In genomic region chr17:1629647-1630310, GRCh38 we compare ENCODE assay signal across 8 cellular contexts. TPM values are rescaled to one million over a fixed set of nuclear protein-coding genes. Genes with fewer than 3 reads are reported as not detected.
DNase-seq lines count a peak whose midpoint lies in the region; ATAC-seq, FAIRE-seq and TF ChIP-seq lines count a peak whose summit lies in the region.

No MANE protein-coding gene starts in this region.

- WGBS in HepG2 (ENCODE audit: low lambda C conversion rate), result 2% methylated on average over 20 of the region's 38 CpGs

- no peak for ATAC-seq in central memory CD8-positive, alpha-beta T cell (replicated peaks; ENCODE audit: extremely low read depth, poor library complexity, severe bottlenecking)
- ATAC-seq in HepG2, result peak; percentile 29

- intact Hi-C loops in HepG2 (cut with micrococcal nuclease; ENCODE audit: unreplicated experiment), result no loop called here

- peak overlapping the region; percentile 97 for H3K4me3 Mint-ChIP-seq in central memory CD8-positive, alpha-beta T cell

- peaks cover 0 to 2% of the 10 kb centered on the region in 2 experiments; a peak in 1 of 5 replicates for H3K36me3 ChIP-seq in HepG2 (replicated peaks in 1 of 2; ENCODE audit: control insufficient read depth in 1 of 2, insufficient read depth in 2 of 2, low read length in 2 of 2)

- BruUV-seq in HepG2 (replicated peaks; lab: Mats Ljungman, UMichigan), result no TSS peak

- H3K4me2 ChIP-seq in HepG2 (ENCODE audit: low read depth, low read length), result peak overlapping the region; percentile 99

- POLR2A ChIA-PET in HepG2 (lab: Yijun Ruan, JAX), result interaction anchor here (0.6 to 3.2 kb wide), 11 partner anchors 11 to 424 kb away, joined by 3 to 27 read pairs (median 3); partner anchors contain the start of genes INPP5K, MYO1C and RILP

- H3K9me3 Mint-ChIP-seq in central memory CD8-positive, alpha-beta T cell, result no peaks in the 10 kb centered on the region

- FAIRE-seq in D721Med (lab: Jason Lieb, UNC) (no peak), HepG2 (lab: Jason Lieb, UNC) (no peak)

- H3K36me3 Mint-ChIP-seq in central memory CD8-positive, alpha-beta T cell (ENCODE audit: insufficient read depth), result peaks cover 13% of the 10 kb centered on the region

- peak; percentile 85 for TF ChIP-seq RAD21 in HepG2 (CRISPR knock-in tag; IDR thresholded peaks at IDR 0.05)

- H3K27ac Mint-ChIP-seq in central memory CD8-positive, alpha-beta T cell (ENCODE audit: low read depth), result peak overlapping the region; percentile 96

- no peak overlapping the region for H2AFZ ChIP-seq in HepG2 (ENCODE audit: low read length)

- CTCF ChIA-PET in HepG2 (lab: Yijun Ruan, JAX; ENCODE audit: low intra/inter-chr PET ratio, low total read pairs), result interaction anchor here (1.7 to 3.6 kb wide), 2 partner anchors 55 to 59 kb away, joined by 4 to 55 read pairs; no protein-coding TSS in a partner anchor

- H3K4me1 ChIP-seq in HepG2 (ENCODE audit: insufficient read depth, low read length), result peaks cover 40% of the 10 kb centered on the region

- peak overlapping the region; percentile 59 to 93 (median 90) for H3K4me3 ChIP-seq in HepG2 (replicated peaks in 1 of 3; ENCODE audit: insufficient read depth in 1 of 3, low read depth in 2 of 3, low read length in 3 of 3)

- TF ChIP-seq CTCF in D721Med (IDR thresholded peaks at IDR 0.05; ENCODE audit: insufficient read depth, missing control alignments) (peak; percentile 50), HepG2 (CRISPR knock-in tag; IDR thresholded peaks at IDR 0.05) (peak; percentile 91)

- no peaks in the 10 kb centered on the region for H4K20me1 ChIP-seq in HepG2 (ENCODE audit: insufficient read depth, low read length)

- H3K27me3 Mint-ChIP-seq in central memory CD8-positive, alpha-beta T cell, result no peaks in the 10 kb centered on the region

- H3K79me2 ChIP-seq in HepG2 (ENCODE audit: insufficient read depth, low read length), result no peaks in the 10 kb centered on the region

- H3K4me1 Mint-ChIP-seq in central memory CD8-positive, alpha-beta T cell, result peaks cover 15% of the 10 kb centered on the region

- H3K27me3 ChIP-seq in HepG2 (ENCODE audit: control insufficient read depth in 1 of 2, insufficient read depth in 2 of 2, low read length in 2 of 2), result peaks cover 0 to 5% of the 10 kb centered on the region in 2 experiments; a peak in 1 of 5 replicates

- no peak for TF ChIP-seq POLR2A in HepG2 (IDR thresholded peaks at IDR 0.05; ENCODE audit: insufficient read depth in 1 of 2, low read depth in 2 of 2, low read length in 2 of 2)

- DNase-seq in D721Med (ENCODE audit: insufficient read length, low spot score) (no peak), Kasumi-1 (lab: John Stamatoyannopoulos, UW) (peak; percentile 24 to 41), HepG2 (ENCODE audit: low spot score) (no peak), foreskin melanocyte (no peak), NCI-H2081 treated with DMSO at 0.1 percent for 48 hours (lab: John Stamatoyannopoulos, UW) (no peak)
- DNase-seq in activated CD4-positive, CD25-positive, alpha-beta regulatory T cell (lab: John Stamatoyannopoulos, UW), result peak; percentile 41 to 70 (median 62)
- DNase-seq in central memory CD8-positive, alpha-beta T cell (ENCODE audit: low spot score in 2 of 2), result peak; percentile 63 to 65
- DNase-seq in stimulated activated CD4-positive, alpha-beta T cell treated with anti-CD3 and anti-CD28 coated beads, TNF-alpha, amount 100 ng/mL, for 4 hours (ENCODE audit: low read depth in 3 of 3), result peak; percentile 54 to 61 (median 57)

- in situ Hi-C loops in HepG2 (cut with HindIII; ENCODE audit: extremely low pct_ligation_motif_present, low pct_unique_long_range_greater_than_20kb), result loop anchor here (5.0 kb wide), 1 partner anchor 52 kb away; no protein-coding TSS in a partner anchor

- no peak overlapping the region for H3K27ac ChIP-seq in HepG2 (ENCODE audit: extremely low read length, insufficient read depth, low read length)

- H3K9me3 ChIP-seq in HepG2 (ENCODE audit: low read length), result no peaks in the 10 kb centered on the region

- H3K9ac ChIP-seq in HepG2 (ENCODE audit: insufficient read depth, low read depth, low read length), result peak overlapping the region; percentile 53; the same call in 1 of the 2 replicates

- TF ChIP-seq EP300 in HepG2 (IDR thresholded peaks at IDR 0.05; ENCODE audit: low read depth in 2 of 2, low read length in 2 of 2) (no peak), HepG2 (CRISPR knock-in tag; IDR thresholded peaks at IDR 0.05; ENCODE audit: borderline replicate concordance) (no peak)

RNA-seq across cellular contexts. Expression of gene SLC43A2, which starts 1.1 kb away (rescaled TPM):
- total RNA-seq in HepG2 (2016; rRNA removed; fragmentation: Illumina TruSeq; extraction: Trizol), result 3.3 and 7.3 TPM in 2 replicates
- 0.97 and 1.3 TPM in 2 replicates for total RNA-seq in HepG2 (2016; cell fraction: cytosol; rRNA removed; fragmentation: Illumina TruSeq; extraction: Trizol; ENCODE audit: low read depth)
- total RNA-seq in HepG2 (2016; cell fraction: insoluble cytoplasmic fraction; rRNA removed; fragmentation: Illumina TruSeq; extraction: Trizol), result 2.0 and 8.1 TPM in 2 replicates
- total RNA-seq in HepG2 (2016; cell fraction: membrane; rRNA removed; fragmentation: Illumina TruSeq; extraction: Trizol), result 4.2 and 4.8 TPM in 2 replicates
- total RNA-seq in HepG2 (2016; cell fraction: nucleus; rRNA removed; fragmentation: Illumina TruSeq; extraction: Trizol), result 6.5 and 9.2 TPM in 2 replicates
- 20.0 and 26.7 TPM in 2 replicates for polyA plus RNA-seq in HepG2 (2011; rRNA removed)
- 24.6 and 32.6 TPM in 2 replicates for polyA plus RNA-seq in HepG2 (2011; cell fraction: cytosol; rRNA removed)
- 23.0 and 27.0 TPM in 2 replicates for polyA plus RNA-seq in HepG2 (2011; cell fraction: nucleus; rRNA removed)
- polyA plus RNA-seq in HepG2 (2012), result 23.6 and 32.7 TPM in 2 replicates
- 1.1 and 1.6 TPM in 2 replicates for polyA plus RNA-seq in HepG2 (2016; cell fraction: cytosol; fragmentation: Illumina TruSeq; extraction: Trizol; ENCODE audit: low read depth)
- polyA plus RNA-seq in HepG2 (2016; cell fraction: insoluble cytoplasmic fraction; fragmentation: Illumina TruSeq; extraction: Trizol; ENCODE audit: low read depth), result 3.0 and 4.3 TPM in 2 replicates
- 2.7 and 2.9 TPM in 2 replicates for polyA plus RNA-seq in HepG2 (2016; cell fraction: membrane; fragmentation: Illumina TruSeq; extraction: Trizol; ENCODE audit: low read depth)
- 12.1 and 13.4 TPM in 2 replicates for polyA plus RNA-seq in HepG2 (2016; cell fraction: nucleus; fragmentation: Illumina TruSeq; extraction: Trizol; ENCODE audit: insufficient read depth, low read depth)
- 35.9 and 121 TPM in 2 replicates for polyA minus RNA-seq in HepG2 (2011; rRNA and poly(A)+ RNA removed; ENCODE audit: low replicate concordance)
- polyA minus RNA-seq in HepG2 (2011; cell fraction: cytosol; rRNA and poly(A)+ RNA removed), result 22.7 and 26.1 TPM in 2 replicates
- polyA minus RNA-seq in HepG2 (2011; cell fraction: nucleus; rRNA and poly(A)+ RNA removed), result 18.9 and 19.1 TPM in 2 replicates

RNA-seq across cellular contexts. Expression of gene SCARF1, which starts 15.8 kb away (rescaled TPM):
- total RNA-seq in HepG2 (2016; rRNA removed; fragmentation: Illumina TruSeq; extraction: Trizol), result 0.24 TPM in 1 of 2 replicates, not detected in the other
- 0.09 TPM in 1 of 2 replicates, not detected in the other for total RNA-seq in HepG2 (2016; cell fraction: cytosol; rRNA removed; fragmentation: Illumina TruSeq; extraction: Trizol; ENCODE audit: low read depth)
- 0.04 TPM in 1 of 2 replicates, not detected in the other for total RNA-seq in HepG2 (2016; cell fraction: insoluble cytoplasmic fraction; rRNA removed; fragmentation: Illumina TruSeq; extraction: Trizol)
- total RNA-seq in HepG2 (2016; cell fraction: membrane; rRNA removed; fragmentation: Illumina TruSeq; extraction: Trizol), result 0.07 and 0.09 TPM in 2 replicates
- total RNA-seq in HepG2 (2016; cell fraction: nucleus; rRNA removed; fragmentation: Illumina TruSeq; extraction: Trizol), result 0.16 and 0.34 TPM in 2 replicates
- polyA plus RNA-seq in HepG2 (2011; rRNA removed), result 0.71 and 0.72 TPM in 2 replicates
- polyA plus RNA-seq in HepG2 (2011; cell fraction: cytosol; rRNA removed), result 0.17 and 0.25 TPM in 2 replicates
- 7.1 and 9.1 TPM in 2 replicates for polyA plus RNA-seq in HepG2 (2011; cell fraction: nucleus; rRNA removed)
- 0.39 and 0.59 TPM in 2 replicates for polyA plus RNA-seq in HepG2 (2012)
- polyA plus RNA-seq in HepG2 (2016; cell fraction: cytosol; fragmentation: Illumina TruSeq; extraction: Trizol; ENCODE audit: low read depth), result not detected in 2 replicates
- polyA plus RNA-seq in HepG2 (2016; cell fraction: insoluble cytoplasmic fraction; fragmentation: Illumina TruSeq; extraction: Trizol; ENCODE audit: low read depth), result not detected in 2 replicates
- polyA plus RNA-seq in HepG2 (2016; cell fraction: membrane; fragmentation: Illumina TruSeq; extraction: Trizol; ENCODE audit: low read depth), result not detected in 2 replicates
- 0.44 and 0.51 TPM in 2 replicates for polyA plus RNA-seq in HepG2 (2016; cell fraction: nucleus; fragmentation: Illumina TruSeq; extraction: Trizol; ENCODE audit: insufficient read depth, low read depth)
- polyA minus RNA-seq in HepG2 (2011; rRNA and poly(A)+ RNA removed; ENCODE audit: low replicate concordance), result 0.23 and 0.68 TPM in 2 replicates
- polyA minus RNA-seq in HepG2 (2011; cell fraction: cytosol; rRNA and poly(A)+ RNA removed), result not detected in 2 replicates
- polyA minus RNA-seq in HepG2 (2011; cell fraction: nucleus; rRNA and poly(A)+ RNA removed), result 0.99 and 1.5 TPM in 2 replicates

RNA-seq across cellular contexts. Expression of gene RILP, which starts 19.9 kb away (rescaled TPM):
- total RNA-seq in HepG2 (2016; rRNA removed; fragmentation: Illumina TruSeq; extraction: Trizol), result 4.7 and 6.6 TPM in 2 replicates
- total RNA-seq in HepG2 (2016; cell fraction: cytosol; rRNA removed; fragmentation: Illumina TruSeq; extraction: Trizol; ENCODE audit: low read depth), result 19.7 and 24.4 TPM in 2 replicates
- total RNA-seq in HepG2 (2016; cell fraction: insoluble cytoplasmic fraction; rRNA removed; fragmentation: Illumina TruSeq; extraction: Trizol), result 5.0 and 7.1 TPM in 2 replicates
- total RNA-seq in HepG2 (2016; cell fraction: membrane; rRNA removed; fragmentation: Illumina TruSeq; extraction: Trizol), result 13.1 and 14.3 TPM in 2 replicates
- total RNA-seq in HepG2 (2016; cell fraction: nucleus; rRNA removed; fragmentation: Illumina TruSeq; extraction: Trizol), result 3.3 and 3.9 TPM in 2 replicates
- 8.1 and 9.4 TPM in 2 replicates for polyA plus RNA-seq in HepG2 (2011; rRNA removed)
- 4.3 and 6.7 TPM in 2 replicates for polyA plus RNA-seq in HepG2 (2011; cell fraction: cytosol; rRNA removed)
- polyA plus RNA-seq in HepG2 (2011; cell fraction: nucleus; rRNA removed), result 19.2 and 23.3 TPM in 2 replicates
- polyA plus RNA-seq in HepG2 (2012), result 4.5 and 5.2 TPM in 2 replicates
- polyA plus RNA-seq in HepG2 (2016; cell fraction: cytosol; fragmentation: Illumina TruSeq; extraction: Trizol; ENCODE audit: low read depth), result 24.9 and 29.6 TPM in 2 replicates
- 3.9 and 6.6 TPM in 2 replicates for polyA plus RNA-seq in HepG2 (2016; cell fraction: insoluble cytoplasmic fraction; fragmentation: Illumina TruSeq; extraction: Trizol; ENCODE audit: low read depth)
- 12.1 and 14.0 TPM in 2 replicates for polyA plus RNA-seq in HepG2 (2016; cell fraction: membrane; fragmentation: Illumina TruSeq; extraction: Trizol; ENCODE audit: low read depth)
- 6.7 and 7.6 TPM in 2 replicates for polyA plus RNA-seq in HepG2 (2016; cell fraction: nucleus; fragmentation: Illumina TruSeq; extraction: Trizol; ENCODE audit: insufficient read depth, low read depth)
- polyA minus RNA-seq in HepG2 (2011; rRNA and poly(A)+ RNA removed; ENCODE audit: low replicate concordance), result 5.6 and 7.3 TPM in 2 replicates
- 5.0 TPM in 2 replicates for polyA minus RNA-seq in HepG2 (2011; cell fraction: cytosol; rRNA and poly(A)+ RNA removed)
- 6.0 and 9.0 TPM in 2 replicates for polyA minus RNA-seq in HepG2 (2011; cell fraction: nucleus; rRNA and poly(A)+ RNA removed)

RNA-seq across cellular contexts. Expression of gene PRPF8, which starts 54.9 kb away (rescaled TPM):
- 112 and 318 TPM in 2 replicates for total RNA-seq in HepG2 (2016; rRNA removed; fragmentation: Illumina TruSeq; extraction: Trizol)
- total RNA-seq in HepG2 (2016; cell fraction: cytosol; rRNA removed; fragmentation: Illumina TruSeq; extraction: Trizol; ENCODE audit: low read depth), result 27.9 and 29.6 TPM in 2 replicates
- 104 and 284 TPM in 2 replicates for total RNA-seq in HepG2 (2016; cell fraction: insoluble cytoplasmic fraction; rRNA removed; fragmentation: Illumina TruSeq; extraction: Trizol)
- 59.5 and 61.6 TPM in 2 replicates for total RNA-seq in HepG2 (2016; cell fraction: membrane; rRNA removed; fragmentation: Illumina TruSeq; extraction: Trizol)
- total RNA-seq in HepG2 (2016; cell fraction: nucleus; rRNA removed; fragmentation: Illumina TruSeq; extraction: Trizol), result 124 and 135 TPM in 2 replicates
- polyA plus RNA-seq in HepG2 (2011; rRNA removed), result 179 and 195 TPM in 2 replicates
- polyA plus RNA-seq in HepG2 (2011; cell fraction: cytosol; rRNA removed), result 79.1 and 90.7 TPM in 2 replicates
- polyA plus RNA-seq in HepG2 (2011; cell fraction: nucleus; rRNA removed), result 265 and 296 TPM in 2 replicates
- 129 and 145 TPM in 2 replicates for polyA plus RNA-seq in HepG2 (2012)
- 15.0 and 17.7 TPM in 2 replicates for polyA plus RNA-seq in HepG2 (2016; cell fraction: cytosol; fragmentation: Illumina TruSeq; extraction: Trizol; ENCODE audit: low read depth)
- 300 and 377 TPM in 2 replicates for polyA plus RNA-seq in HepG2 (2016; cell fraction: insoluble cytoplasmic fraction; fragmentation: Illumina TruSeq; extraction: Trizol; ENCODE audit: low read depth)
- polyA plus RNA-seq in HepG2 (2016; cell fraction: membrane; fragmentation: Illumina TruSeq; extraction: Trizol; ENCODE audit: low read depth), result 37.4 and 39.7 TPM in 2 replicates
- 245 and 257 TPM in 2 replicates for polyA plus RNA-seq in HepG2 (2016; cell fraction: nucleus; fragmentation: Illumina TruSeq; extraction: Trizol; ENCODE audit: insufficient read depth, low read depth)
- 401 and 410 TPM in 2 replicates for polyA minus RNA-seq in HepG2 (2011; rRNA and poly(A)+ RNA removed; ENCODE audit: low replicate concordance)
- 275 and 377 TPM in 2 replicates for polyA minus RNA-seq in HepG2 (2011; cell fraction: cytosol; rRNA and poly(A)+ RNA removed)
- 189 and 229 TPM in 2 replicates for polyA minus RNA-seq in HepG2 (2011; cell fraction: nucleus; rRNA and poly(A)+ RNA removed)

Comparison
In these comparisons a context has a peak if more than half of its experiments do, and no peak if none do; other contexts are left out.
1. DNase-seq: peak in Kasumi-1 (2 of 2), activated CD4-positive, CD25-positive, alpha-beta regulatory T cell (4 of 4), central memory CD8-positive, alpha-beta T cell (2 of 2) and stimulated activated CD4-positive, alpha-beta T cell treated with anti-CD3 and anti-CD28 coated beads, TNF-alpha, amount 100 ng/mL, for 4 hours (3 of 3); none in D721Med (single experiment), HepG2 (single experiment), foreskin melanocyte (single experiment) and NCI-H2081 treated with DMSO at 0.1 percent for 48 hours (single experiment).